Comparison of ENCODE assay signal across 1 cellular context in the genomic region with DNA sequence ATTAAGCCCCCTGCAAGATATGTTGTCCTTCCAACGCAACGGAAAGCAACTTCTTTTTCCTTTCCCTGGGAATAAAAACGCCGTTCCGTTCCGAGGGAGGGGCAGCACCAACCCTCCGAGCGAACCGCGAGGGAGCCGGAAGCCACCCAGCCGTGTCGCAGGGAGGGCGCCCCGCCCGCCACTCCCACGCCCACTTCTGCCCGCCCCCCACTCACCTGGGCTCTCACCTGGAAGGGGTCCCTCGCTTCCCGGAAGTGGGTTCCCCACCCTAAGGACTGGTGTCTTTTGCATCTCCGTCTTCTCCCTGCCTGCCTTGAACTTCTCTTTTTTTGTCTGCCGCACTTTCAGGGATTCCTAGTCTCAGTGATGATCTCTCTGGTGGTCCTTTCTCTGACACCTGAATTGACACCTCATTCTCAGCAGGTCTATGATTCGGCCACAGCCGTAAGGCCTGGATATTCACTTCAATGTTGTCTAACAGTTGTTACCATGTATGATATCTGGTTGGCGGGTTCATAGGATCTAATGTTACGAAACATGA.
TF ChIP-seq lines count a peak whose summit lies in the region.

No MANE protein-coding gene starts in this region.

TF ChIP-seq in HepG2, 621 proteins besides CTCF, POLR2A, EP300 and RAD21 (continued from another document):
- TF ChIP-seq, protein P1, sequence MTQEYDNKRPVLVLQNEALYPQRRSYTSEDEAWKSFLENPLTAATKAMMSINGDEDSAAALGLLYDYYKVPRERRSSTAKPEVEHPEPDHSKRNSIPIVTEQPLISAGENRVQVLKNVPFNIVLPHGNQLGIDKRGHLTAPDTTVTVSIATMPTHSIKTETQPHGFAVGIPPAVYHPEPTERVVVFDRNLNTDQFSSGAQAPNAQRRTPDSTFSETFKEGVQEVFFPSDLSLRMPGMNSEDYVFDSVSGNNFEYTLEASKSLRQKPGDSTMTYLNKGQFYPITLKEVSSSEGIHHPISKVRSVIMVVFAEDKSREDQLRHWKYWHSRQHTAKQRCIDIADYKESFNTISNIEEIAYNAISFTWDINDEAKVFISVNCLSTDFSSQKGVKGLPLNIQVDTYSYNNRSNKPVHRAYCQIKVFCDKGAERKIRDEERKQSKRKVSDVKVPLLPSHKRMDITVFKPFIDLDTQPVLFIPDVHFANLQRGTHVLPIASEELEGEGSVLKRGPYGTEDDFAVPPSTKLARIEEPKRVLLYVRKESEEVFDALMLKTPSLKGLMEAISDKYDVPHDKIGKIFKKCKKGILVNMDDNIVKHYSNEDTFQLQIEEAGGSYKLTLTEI (CRISPR knock-in tag; conservative IDR thresholded peaks at IDR 0.05): no peak
- peak; percentile 5 for TF ChIP-seq GATAD2A (CRISPR knock-in tag; IDR thresholded peaks at IDR 0.05)
- no peak for TF ChIP-seq MAFF (IDR thresholded peaks at IDR 0.05; ENCODE audit: low read depth, low read length)
- no peak for TF ChIP-seq CBX2 (IDR thresholded peaks at IDR 0.05; ENCODE audit: low read depth, low read length)
- no peak for TF ChIP-seq CBX2 (CRISPR knock-in tag; IDR thresholded peaks at IDR 0.05; ENCODE audit: low read depth)
- no peak for TF ChIP-seq KIAA2018 (CRISPR knock-in tag; IDR thresholded peaks at IDR 0.05; ENCODE audit: borderline replicate concordance)
- TF ChIP-seq TP53 (CRISPR knock-in tag; conservative IDR thresholded peaks at IDR 0.05): 0 out of 2 replicates have a peak, but pooled peaks have one; percentile 1
- TF ChIP-seq ZEB1 (IDR thresholded peaks at IDR 0.05; ENCODE audit: insufficient replicate concordance, low read depth): peak; percentile 96
- TF ChIP-seq MED1 (CRISPR knock-in tag; IDR thresholded peaks at IDR 0.05): peak; percentile 6; the same call in 1 of the 2 replicates
- TF ChIP-seq HDAC1 (CRISPR knock-in tag; IDR thresholded peaks at IDR 0.05): no peak
- TF ChIP-seq ZNF18 (CRISPR knock-in tag; IDR thresholded peaks at IDR 0.05; ENCODE audit: insufficient replicate concordance): no peak
- no peak for TF ChIP-seq PREB (CRISPR knock-in tag; IDR thresholded peaks at IDR 0.05)
- TF ChIP-seq ZNF564 (CRISPR knock-in tag; IDR thresholded peaks at IDR 0.05): no peak
- no peak for TF ChIP-seq ZNF432 (CRISPR knock-in tag; IDR thresholded peaks at IDR 0.05; ENCODE audit: borderline replicate concordance)
- no peak for TF ChIP-seq ZNF615 (CRISPR knock-in tag; IDR thresholded peaks at IDR 0.05; ENCODE audit: borderline replicate concordance)
- no peak for TF ChIP-seq ZBTB25 (CRISPR knock-in tag; IDR thresholded peaks at IDR 0.05)
- no peak for TF ChIP-seq MIER2 (CRISPR knock-in tag; IDR thresholded peaks at IDR 0.05)
- TF ChIP-seq SIN3A (IDR thresholded peaks at IDR 0.05; ENCODE audit: borderline replicate concordance, low read depth, low read length): no peak
- TF ChIP-seq ZFY (CRISPR knock-in tag; IDR thresholded peaks at IDR 0.05): no peak
- TF ChIP-seq RELA (CRISPR knock-in tag; IDR thresholded peaks at IDR 0.05): no peak
- TF ChIP-seq MTA1 (CRISPR knock-in tag; IDR thresholded peaks at IDR 0.05; ENCODE audit: borderline replicate concordance): peak; percentile 7; the same call in 1 of the 2 replicates
- TF ChIP-seq ZSCAN29 (CRISPR knock-in tag; conservative IDR thresholded peaks at IDR 0.05): no peak
- TF ChIP-seq, protein P2, sequence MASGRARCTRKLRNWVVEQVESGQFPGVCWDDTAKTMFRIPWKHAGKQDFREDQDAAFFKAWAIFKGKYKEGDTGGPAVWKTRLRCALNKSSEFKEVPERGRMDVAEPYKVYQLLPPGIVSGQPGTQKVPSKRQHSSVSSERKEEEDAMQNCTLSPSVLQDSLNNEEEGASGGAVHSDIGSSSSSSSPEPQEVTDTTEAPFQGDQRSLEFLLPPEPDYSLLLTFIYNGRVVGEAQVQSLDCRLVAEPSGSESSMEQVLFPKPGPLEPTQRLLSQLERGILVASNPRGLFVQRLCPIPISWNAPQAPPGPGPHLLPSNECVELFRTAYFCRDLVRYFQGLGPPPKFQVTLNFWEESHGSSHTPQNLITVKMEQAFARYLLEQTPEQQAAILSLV (CRISPR knock-in tag; IDR thresholded peaks at IDR 0.05; ENCODE audit: borderline replicate concordance): no peak
- no peak for TF ChIP-seq ZNF577 (CRISPR knock-in tag; IDR thresholded peaks at IDR 0.05; ENCODE audit: borderline replicate concordance, low read depth)
- TF ChIP-seq ZNF235 (CRISPR knock-in tag; IDR thresholded peaks at IDR 0.05; ENCODE audit: borderline replicate concordance): no peak
- TF ChIP-seq CREBL2 (CRISPR knock-in tag; IDR thresholded peaks at IDR 0.05; ENCODE audit: borderline replicate concordance): no peak
- no peak for TF ChIP-seq MAZ (IDR thresholded peaks at IDR 0.05; ENCODE audit: borderline replicate concordance, low read depth, low read length)
- peak; percentile 21; the same call in 1 of the 2 replicates for TF ChIP-seq MAZ (CRISPR knock-in tag; IDR thresholded peaks at IDR 0.05; ENCODE audit: low read depth)
- TF ChIP-seq, protein P3, sequence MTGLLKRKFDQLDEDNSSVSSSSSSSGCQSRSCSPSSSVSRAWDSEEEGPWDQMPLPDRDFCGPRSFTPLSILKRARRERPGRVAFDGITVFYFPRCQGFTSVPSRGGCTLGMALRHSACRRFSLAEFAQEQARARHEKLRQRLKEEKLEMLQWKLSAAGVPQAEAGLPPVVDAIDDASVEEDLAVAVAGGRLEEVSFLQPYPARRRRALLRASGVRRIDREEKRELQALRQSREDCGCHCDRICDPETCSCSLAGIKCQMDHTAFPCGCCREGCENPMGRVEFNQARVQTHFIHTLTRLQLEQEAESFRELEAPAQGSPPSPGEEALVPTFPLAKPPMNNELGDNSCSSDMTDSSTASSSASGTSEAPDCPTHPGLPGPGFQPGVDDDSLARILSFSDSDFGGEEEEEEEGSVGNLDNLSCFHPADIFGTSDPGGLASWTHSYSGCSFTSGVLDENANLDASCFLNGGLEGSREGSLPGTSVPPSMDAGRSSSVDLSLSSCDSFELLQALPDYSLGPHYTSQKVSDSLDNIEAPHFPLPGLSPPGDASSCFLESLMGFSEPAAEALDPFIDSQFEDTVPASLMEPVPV (CRISPR knock-in tag; IDR thresholded peaks at IDR 0.05): no peak
- TF ChIP-seq JUNB (CRISPR knock-in tag; IDR thresholded peaks at IDR 0.05; ENCODE audit: borderline replicate concordance): no peak
- no peak for TF ChIP-seq ARHGAP35 (CRISPR knock-in tag; IDR thresholded peaks at IDR 0.05; ENCODE audit: borderline replicate concordance)
- TF ChIP-seq GABPB1 (CRISPR knock-in tag; IDR thresholded peaks at IDR 0.05): peak; percentile 65
